ENCODE assay signal across 1 cellular context in genomic region chr2:160053946-160054345, GRCh38.
TF ChIP-seq lines count a peak whose summit lies in the region.

No MANE protein-coding gene starts in this region.

TF ChIP-seq in H1, 55 proteins besides CTCF, POLR2A, EP300 and RAD21:
- TF ChIP-seq RBBP5 (IDR thresholded peaks at IDR 0.05; ENCODE audit: borderline replicate concordance, low read depth, low read length) (no peak), KDM1A (IDR thresholded peaks at IDR 0.05; ENCODE audit: borderline replicate concordance, low read length) (peak; percentile 84), CEBPB (IDR thresholded peaks at IDR 0.05; ENCODE audit: low read depth, low read length) (no peak), HDAC2 (IDR thresholded peaks at IDR 0.05; ENCODE audit: borderline replicate concordance in 1 of 2, low read depth in 2 of 2, low read length in 2 of 2) (peak in 1 of 2 experiments; percentile 77; a peak in 1 of 4 replicates)
